13 cellular contexts compared by ENCODE assay signal in the genomic region with DNA sequence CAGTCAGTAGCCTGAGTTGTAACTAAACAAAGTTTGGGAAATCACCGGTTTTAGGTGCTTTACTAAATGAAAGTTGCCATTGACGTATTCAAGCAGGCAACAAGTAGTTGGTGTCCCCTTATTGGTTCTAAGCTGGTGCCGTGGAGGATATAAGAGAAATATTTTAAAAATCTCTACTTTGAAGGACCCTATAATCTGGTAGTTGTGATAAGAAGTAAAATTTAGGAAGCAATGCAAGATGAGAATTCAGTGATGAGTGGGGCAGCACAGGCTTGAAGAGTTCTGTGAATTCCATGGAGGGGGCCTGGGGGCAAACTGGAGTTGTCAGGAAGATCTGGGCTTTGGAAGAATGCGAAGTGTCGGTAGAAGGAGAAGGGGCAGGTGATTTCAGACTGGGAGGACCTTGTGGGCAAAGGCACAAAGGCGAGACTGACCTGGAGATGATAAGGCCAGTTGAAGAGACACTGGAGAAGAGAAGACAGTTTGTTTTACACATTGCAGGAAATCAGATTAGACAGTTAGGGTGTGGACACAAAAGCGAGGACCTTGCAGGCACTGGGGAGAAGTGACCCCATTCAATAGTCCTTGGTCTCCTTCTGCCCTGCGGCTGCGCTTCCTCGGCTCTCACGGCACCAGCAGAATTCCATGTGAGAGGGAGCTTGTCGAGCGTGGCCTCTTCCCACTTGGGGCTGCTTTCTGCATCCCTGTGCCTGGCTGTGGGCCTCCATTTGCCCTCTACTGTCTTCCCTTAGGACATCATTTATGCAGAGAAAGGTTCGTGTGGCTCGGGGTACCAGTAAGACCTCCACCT. TPM values are rescaled to one million over a fixed set of nuclear protein-coding genes. Genes with fewer than 3 reads are reported as not detected.
DNase-seq lines count a peak whose midpoint lies in the region; ATAC-seq, FAIRE-seq and TF ChIP-seq lines count a peak whose summit lies in the region.
"Had no signal": no experiment of that assay in that cellular context is flagged by ENCODE, and none has a peak within 500 bp of the region (broad histone marks: within the 10 kb centered on the region; RNA-seq: fewer than 3 reads in every experiment).

No MANE protein-coding gene starts in this region.

- ATAC-seq in HepG2 = no peak
- no peak for ATAC-seq in WTC11
- peak; percentile 45 for ATAC-seq in memory B cell (ENCODE audit: low read depth)
- no peak for ATAC-seq in GM21619 (IDR thresholded peaks at IDR 0.05; ENCODE audit: unreplicated experiment)

- FAIRE-seq in HepG2 (lab: Jason Lieb, UNC) = no peak

- H2AFZ ChIP-seq in HepG2 (ENCODE audit: low read length) = no peak overlapping the region
- no peak overlapping the region for H2AFZ ChIP-seq in mesenchymal stem cell (ENCODE audit: low read depth, low read length)

- H3K9me3 ChIP-seq in liver (ENCODE audit: control insufficient read depth in 4 of 4, low read length in 3 of 4) (no peaks in the 10 kb centered on the region), HepG2 (ENCODE audit: low read length) (no peaks in the 10 kb centered on the region), mesenchymal stem cell (ENCODE audit: control insufficient read depth, low read length) (no peaks in the 10 kb centered on the region)
- H3K9me3 ChIP-seq: BE2C, SK-N-SH had no signal

- H2AK5ac ChIP-seq in mesenchymal stem cell (ENCODE audit: low read length, severe bottlenecking) = no peak overlapping the region

- H3K4ac ChIP-seq in mesenchymal stem cell (ENCODE audit: low read depth in 1 of 2, low read length in 2 of 2) = no peak overlapping the region

- DNase-seq in HepG2 (ENCODE audit: low spot score) (no peak), WTC11 (ENCODE audit: low spot score) (no peak), memory B cell (ENCODE audit: low spot score in 2 of 2) (peak in 1 of 2 donors; percentile 71), DMS53 treated with DMSO at 0.1 percent for 48 hours (lab: John Stamatoyannopoulos, UW; ENCODE audit: unreplicated experiment) (no peak), mesenchymal stem cell (no peak)
- DNase-seq: BE2C, glutamatergic neuron, NCI-H1694, posterior cingulate gyrus, SK-N-SH had no signal

- TF ChIP-seq RAD21 in liver (IDR thresholded peaks at IDR 0.05) = no peak
- TF ChIP-seq RAD21 in HepG2 (CRISPR knock-in tag; IDR thresholded peaks at IDR 0.05) = no peak

- H2BK12ac ChIP-seq in mesenchymal stem cell (ENCODE audit: low read length in 2 of 2) = peak overlapping the region in 1 of 2 experiments; percentile 61

- H3K27ac ChIP-seq in liver (ENCODE audit: low read depth in 1 of 2, low read length in 2 of 2) (peak overlapping the region; percentile 25 to 34), HepG2 (ENCODE audit: extremely low read length, insufficient read depth, low read length) (no peak overlapping the region), urinary bladder (ENCODE audit: low read depth) (peak overlapping the region; percentile 14), mesenchymal stem cell (ENCODE audit: low read length, poor library complexity, severe bottlenecking) (no peak overlapping the region)

- H2BK15ac ChIP-seq in mesenchymal stem cell (ENCODE audit: low read depth, poor library complexity, severe bottlenecking) = no peak overlapping the region

- H2BK5ac ChIP-seq in mesenchymal stem cell (ENCODE audit: low read depth, low read length, poor library complexity, severe bottlenecking) = no peak overlapping the region

- H4K8ac ChIP-seq in mesenchymal stem cell (ENCODE audit: low read length) = no peak overlapping the region

- intact Hi-C loops in HepG2 (cut with micrococcal nuclease; ENCODE audit: unreplicated experiment) = no loop called here

- no TSS peak for BruUV-seq in HepG2 (replicated peaks; lab: Mats Ljungman, UMichigan)

- H3K4me1 ChIP-seq in liver (ENCODE audit: control insufficient read depth in 4 of 4, insufficient read depth in 4 of 4, low read length in 3 of 4) (no peaks in the 10 kb centered on the region), HepG2 (ENCODE audit: insufficient read depth, low read length) (peaks cover 38% of the 10 kb centered on the region), urinary bladder (ENCODE audit: insufficient read depth) (no peaks in the 10 kb centered on the region), mesenchymal stem cell (ENCODE audit: control insufficient read depth, insufficient read depth, low read depth, low read length) (peaks cover 5% of the 10 kb centered on the region)
- H3K4me1 ChIP-seq: BE2C had no signal

- H3K4me1 Mint-ChIP-seq in WTC11 = peaks cover 74% of the 10 kb centered on the region
- H3K4me1 Mint-ChIP-seq in memory B cell = peaks cover 53% of the 10 kb centered on the region

- H3K9ac ChIP-seq in liver (ENCODE audit: low read depth in 1 of 2, low read length in 2 of 2) = peak overlapping the region in 1 of 2 donors; percentile 66
- H3K9ac ChIP-seq in HepG2 (ENCODE audit: insufficient read depth, low read depth, low read length) = no peak overlapping the region
- no peak overlapping the region for H3K9ac ChIP-seq in mesenchymal stem cell (ENCODE audit: low read length)
- H3K9ac ChIP-seq: SK-N-SH had no signal

- TF ChIP-seq EP300 in HepG2 (IDR thresholded peaks at IDR 0.05; ENCODE audit: low read depth in 2 of 2, low read length in 2 of 2) = no peak
- TF ChIP-seq EP300 in HepG2 (CRISPR knock-in tag; IDR thresholded peaks at IDR 0.05; ENCODE audit: borderline replicate concordance) = no peak

- WGBS in liver = 84% methylated on average over 15 of the region's 15 CpGs
- 72% methylated on average over 15 of the region's 15 CpGs for WGBS in HepG2 (ENCODE audit: low lambda C conversion rate)
- 80% methylated on average over 15 of the region's 15 CpGs for WGBS in urinary bladder
- WGBS in mesenchymal stem cell = 88% methylated on average over 15 of the region's 15 CpGs

- H3K36me3 ChIP-seq in liver (ENCODE audit: control insufficient read depth in 4 of 4, insufficient read depth in 3 of 4, low read depth in 1 of 4, low read length in 3 of 4) = no peaks in the 10 kb centered on the region
- no peaks in the 10 kb centered on the region for H3K36me3 ChIP-seq in HepG2 (replicated peaks in 1 of 2; ENCODE audit: control insufficient read depth in 1 of 2, insufficient read depth in 2 of 2, low read length in 2 of 2)
- no peaks in the 10 kb centered on the region for H3K36me3 ChIP-seq in urinary bladder (ENCODE audit: insufficient read depth)
- H3K36me3 ChIP-seq in mesenchymal stem cell (ENCODE audit: control insufficient read depth in 1 of 2, insufficient read depth in 2 of 2, low read depth in 1 of 2, low read length in 2 of 2) = no peaks in the 10 kb centered on the region
- H3K36me3 ChIP-seq: BE2C had no signal

- H4K91ac ChIP-seq in mesenchymal stem cell (ENCODE audit: low read length) = no peak overlapping the region

- H3K79me2 ChIP-seq in HepG2 (ENCODE audit: insufficient read depth, low read length) = no peaks in the 10 kb centered on the region

- TF ChIP-seq POLR2A in HepG2 (IDR thresholded peaks at IDR 0.05; ENCODE audit: insufficient read depth in 1 of 2, low read depth in 2 of 2, low read length in 2 of 2) = no peak

- POLR2A ChIA-PET in HepG2 (lab: Yijun Ruan, JAX) = no interaction called here
- POLR2A ChIA-PET in WTC11 (lab: Charles Lee) = interaction anchor here (0.5 to 0.6 kb wide), 2 partner anchors 391 to 509 kb away, joined by 3 to 4 read pairs; no protein-coding TSS in a partner anchor

- no peak overlapping the region for H3K4me2 ChIP-seq in HepG2 (ENCODE audit: low read depth, low read length)
- no peak overlapping the region for H3K4me2 ChIP-seq in mesenchymal stem cell (ENCODE audit: low read length, poor library complexity, severe bottlenecking)
- H3K4me2 ChIP-seq: SK-N-SH had no signal

- H3K36me3 Mint-ChIP-seq in WTC11 = no peaks in the 10 kb centered on the region
- H3K36me3 Mint-ChIP-seq in memory B cell = peaks cover 11% of the 10 kb centered on the region

- H3K27ac Mint-ChIP-seq in WTC11 (peak overlapping the region; percentile 39), memory B cell (peak overlapping the region; percentile 100)

- H3K18ac ChIP-seq in mesenchymal stem cell (ENCODE audit: low read depth in 1 of 2, low read length in 2 of 2) = no peak overlapping the region

- H3K23ac ChIP-seq in mesenchymal stem cell (ENCODE audit: low read length in 2 of 2) = no peak overlapping the region

- H4K20me1 ChIP-seq in HepG2 (ENCODE audit: insufficient read depth, low read length) = no peaks in the 10 kb centered on the region

- in situ Hi-C loops in HepG2 (cut with HindIII; ENCODE audit: extremely low pct_ligation_motif_present, low pct_unique_long_range_greater_than_20kb) = no loop called here

- no peaks in the 10 kb centered on the region; the same call in 1 of the 2 replicates for H3K9me3 Mint-ChIP-seq in WTC11
- H3K9me3 Mint-ChIP-seq in memory B cell = no peaks in the 10 kb centered on the region

- no peaks in the 10 kb centered on the region for H3K27me3 ChIP-seq in liver (ENCODE audit: control insufficient read depth in 4 of 4, insufficient read depth in 4 of 4, low read length in 3 of 4)
- no peaks in the 10 kb centered on the region; a peak in 1 of 5 replicates for H3K27me3 ChIP-seq in HepG2 (ENCODE audit: control insufficient read depth in 1 of 2, insufficient read depth in 2 of 2, low read length in 2 of 2)
- H3K27me3 ChIP-seq in mesenchymal stem cell (ENCODE audit: control insufficient read depth in 1 of 2, insufficient read depth in 1 of 2, low read length in 2 of 2) = no peaks in the 10 kb centered on the region
- H3K27me3 ChIP-seq: BE2C had no signal

- H2BK120ac ChIP-seq in mesenchymal stem cell (ENCODE audit: low read depth, low read length) = no peak overlapping the region

- peak overlapping the region; percentile 60 for H3K4me3 Mint-ChIP-seq in WTC11
- peak overlapping the region; percentile 100 for H3K4me3 Mint-ChIP-seq in memory B cell

- H3K27me3 Mint-ChIP-seq in WTC11 (ENCODE audit: low read depth) (no peaks in the 10 kb centered on the region), memory B cell (no peaks in the 10 kb centered on the region)

- CTCF ChIA-PET in HepG2 (lab: Yijun Ruan, JAX; ENCODE audit: low intra/inter-chr PET ratio, low total read pairs) = no interaction called here
- CTCF ChIA-PET in WTC11 (lab: Charles Lee) = interaction anchor here (1.0 to 2.2 kb wide), 2 partner anchors 9 to 119 kb away, joined by 4 to 5 read pairs; no protein-coding TSS in a partner anchor

- no peaks in the 10 kb centered on the region for H3K79me1 ChIP-seq in mesenchymal stem cell (replicated peaks; ENCODE audit: low read length, poor library complexity, severe bottlenecking)

- peak overlapping the region in 1 of 3 donors; percentile 4 for H3K4me3 ChIP-seq in liver (ENCODE audit: low read depth in 1 of 3, low read length in 3 of 3)
- H3K4me3 ChIP-seq in HepG2 (replicated peaks in 1 of 3; ENCODE audit: insufficient read depth in 1 of 3, low read depth in 2 of 3, low read length in 3 of 3) = no peak overlapping the region
- peak overlapping the region; percentile 11 for H3K4me3 ChIP-seq in urinary bladder (ENCODE audit: low read depth, low read length)
- H3K4me3 ChIP-seq in mesenchymal stem cell (ENCODE audit: insufficient read depth in 1 of 2, low read depth in 1 of 2, low read length in 2 of 2) = no peak overlapping the region

- no peak for TF ChIP-seq CTCF in liver (IDR thresholded peaks at IDR 0.05; ENCODE audit: low read depth, low read length, missing input control)
- TF ChIP-seq CTCF in HepG2 (CRISPR knock-in tag; IDR thresholded peaks at IDR 0.05) = no peak
- TF ChIP-seq CTCF in WTC11 (IDR thresholded peaks at IDR 0.05) = no peak

- H3K14ac ChIP-seq in mesenchymal stem cell (ENCODE audit: low read length in 2 of 2) = no peak overlapping the region

RNA-seq across cellular contexts. Expression of a gene that starts 1.3 kb away (rescaled TPM):
- total RNA-seq in liver (1 to 10 TPM; 1.8 to 2.3 TPM), HepG2 (2016; rRNA removed; fragmentation: Illumina TruSeq; extraction: Trizol) (not detected in 2 replicates), WTC11 (2021) (3.9 to 8.7 TPM (median 7.4 TPM) in 3 replicates), urinary bladder (1.6 TPM)
- polyA plus RNA-seq in liver (under 1 TPM; 0.56 to 0.75 TPM), HepG2 (2011; rRNA removed) (0.22 and 0.57 TPM in 2 replicates), urinary bladder (3.2 TPM)
- not detected in 2 replicates for total RNA-seq in HepG2 (2016; cell fraction: cytosol; rRNA removed; fragmentation: Illumina TruSeq; extraction: Trizol; ENCODE audit: low read depth)
- 0.06 TPM in 1 of 2 replicates, not detected in the other for total RNA-seq in HepG2 (2016; cell fraction: insoluble cytoplasmic fraction; rRNA removed; fragmentation: Illumina TruSeq; extraction: Trizol)
- total RNA-seq in HepG2 (2016; cell fraction: membrane; rRNA removed; fragmentation: Illumina TruSeq; extraction: Trizol) = not detected in 2 replicates
- total RNA-seq in HepG2 (2016; cell fraction: nucleus; rRNA removed; fragmentation: Illumina TruSeq; extraction: Trizol) = not detected in 2 replicates
- polyA plus RNA-seq in HepG2 (2011; cell fraction: cytosol; rRNA removed) = 0.21 and 0.59 TPM in 2 replicates
- 0.38 and 0.48 TPM in 2 replicates for polyA plus RNA-seq in HepG2 (2011; cell fraction: nucleus; rRNA removed)
- polyA plus RNA-seq in HepG2 (2012) = 0.11 and 0.48 TPM in 2 replicates
- not detected in 2 replicates for polyA plus RNA-seq in HepG2 (2016; cell fraction: cytosol; fragmentation: Illumina TruSeq; extraction: Trizol; ENCODE audit: low read depth)
- 0.21 TPM in 1 of 2 replicates, not detected in the other for polyA plus RNA-seq in HepG2 (2016; cell fraction: insoluble cytoplasmic fraction; fragmentation: Illumina TruSeq; extraction: Trizol; ENCODE audit: low read depth)
- polyA plus RNA-seq in HepG2 (2016; cell fraction: membrane; fragmentation: Illumina TruSeq; extraction: Trizol; ENCODE audit: low read depth) = not detected in 2 replicates
- polyA plus RNA-seq in HepG2 (2016; cell fraction: nucleus; fragmentation: Illumina TruSeq; extraction: Trizol; ENCODE audit: insufficient read depth, low read depth) = not detected in 2 replicates
- polyA minus RNA-seq in HepG2 (2011; rRNA and poly(A)+ RNA removed; ENCODE audit: low replicate concordance) = 0.82 TPM in 1 of 2 replicates, not detected in the other
- polyA minus RNA-seq in HepG2 (2011; cell fraction: cytosol; rRNA and poly(A)+ RNA removed) = 0.30 TPM in 1 of 2 replicates, not detected in the other
- polyA minus RNA-seq in HepG2 (2011; cell fraction: nucleus; rRNA and poly(A)+ RNA removed) = 0.13 and 0.87 TPM in 2 replicates
- 0.11 TPM for polyA plus RNA-seq in mesenchymal stem cell (2013, experiment 1 of 2)
- polyA plus RNA-seq in mesenchymal stem cell (2013, experiment 2 of 2) = 0.10 TPM
- polyA plus RNA-seq: SK-N-SH had no signal

Comparison
In these comparisons a context has a peak if more than half of its experiments do, and no peak if none do; other contexts are left out.
1. H3K27ac ChIP-seq: peak in liver (2 of 2) and urinary bladder (single experiment); none in HepG2 (single experiment) and mesenchymal stem cell (single experiment).